In the genomic region with DNA sequence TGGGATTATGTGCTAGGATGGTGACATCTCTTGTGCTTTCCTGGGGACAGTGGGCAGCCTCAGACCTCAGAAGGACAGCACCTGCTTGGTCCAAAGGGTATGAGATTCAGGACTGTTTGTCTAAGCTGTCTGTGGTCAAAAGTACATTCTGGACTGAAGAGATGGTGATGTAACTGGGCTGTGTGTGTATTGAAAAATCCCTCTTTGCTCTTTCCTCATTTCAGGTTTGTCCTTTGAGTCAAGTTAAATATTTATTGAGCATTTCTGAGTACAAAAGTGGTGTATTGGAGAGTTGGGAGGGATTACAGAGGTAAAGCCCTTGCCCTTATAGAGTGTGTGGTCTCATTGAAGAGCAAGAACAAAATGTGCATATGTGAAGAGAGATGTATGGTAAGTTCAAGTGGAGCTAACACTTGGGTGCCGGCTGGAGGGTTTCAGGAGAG, we compare ENCODE assay signal across 1 cellular context.
TF ChIP-seq lines count a peak whose summit lies in the region.

No MANE protein-coding gene starts in this region.

TF ChIP-seq in HepG2, 621 proteins besides CTCF, POLR2A, EP300 and RAD21 (continues in another document):
- peak; percentile 92 for TF ChIP-seq SAP130 (CRISPR knock-in tag; IDR thresholded peaks at IDR 0.05; ENCODE audit: low read depth)
- peak; percentile 97 for TF ChIP-seq PHF21A (CRISPR knock-in tag; IDR thresholded peaks at IDR 0.05)
- TF ChIP-seq IKZF5 (CRISPR knock-in tag; IDR thresholded peaks at IDR 0.05), result peak; percentile 88
- peak; percentile 55 for TF ChIP-seq KMT2B (CRISPR knock-in tag; IDR thresholded peaks at IDR 0.05)
- TF ChIP-seq MXD4 (CRISPR knock-in tag; IDR thresholded peaks at IDR 0.05), result peak; percentile 72
- TF ChIP-seq, protein P1, sequence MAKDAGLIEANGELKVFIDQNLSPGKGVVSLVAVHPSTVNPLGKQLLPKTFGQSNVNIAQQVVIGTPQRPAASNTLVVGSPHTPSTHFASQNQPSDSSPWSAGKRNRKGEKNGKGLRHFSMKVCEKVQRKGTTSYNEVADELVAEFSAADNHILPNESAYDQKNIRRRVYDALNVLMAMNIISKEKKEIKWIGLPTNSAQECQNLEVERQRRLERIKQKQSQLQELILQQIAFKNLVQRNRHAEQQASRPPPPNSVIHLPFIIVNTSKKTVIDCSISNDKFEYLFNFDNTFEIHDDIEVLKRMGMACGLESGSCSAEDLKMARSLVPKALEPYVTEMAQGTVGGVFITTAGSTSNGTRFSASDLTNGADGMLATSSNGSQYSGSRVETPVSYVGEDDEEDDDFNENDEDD (CRISPR knock-in tag; IDR thresholded peaks at IDR 0.05; ENCODE audit: borderline replicate concordance), result peak; percentile 33; the same call in 1 of the 2 replicates
- TF ChIP-seq ZSCAN25 (CRISPR knock-in tag; IDR thresholded peaks at IDR 0.05), result peak; percentile 73; the same call in 1 of the 2 replicates
- TF ChIP-seq, protein P2, sequence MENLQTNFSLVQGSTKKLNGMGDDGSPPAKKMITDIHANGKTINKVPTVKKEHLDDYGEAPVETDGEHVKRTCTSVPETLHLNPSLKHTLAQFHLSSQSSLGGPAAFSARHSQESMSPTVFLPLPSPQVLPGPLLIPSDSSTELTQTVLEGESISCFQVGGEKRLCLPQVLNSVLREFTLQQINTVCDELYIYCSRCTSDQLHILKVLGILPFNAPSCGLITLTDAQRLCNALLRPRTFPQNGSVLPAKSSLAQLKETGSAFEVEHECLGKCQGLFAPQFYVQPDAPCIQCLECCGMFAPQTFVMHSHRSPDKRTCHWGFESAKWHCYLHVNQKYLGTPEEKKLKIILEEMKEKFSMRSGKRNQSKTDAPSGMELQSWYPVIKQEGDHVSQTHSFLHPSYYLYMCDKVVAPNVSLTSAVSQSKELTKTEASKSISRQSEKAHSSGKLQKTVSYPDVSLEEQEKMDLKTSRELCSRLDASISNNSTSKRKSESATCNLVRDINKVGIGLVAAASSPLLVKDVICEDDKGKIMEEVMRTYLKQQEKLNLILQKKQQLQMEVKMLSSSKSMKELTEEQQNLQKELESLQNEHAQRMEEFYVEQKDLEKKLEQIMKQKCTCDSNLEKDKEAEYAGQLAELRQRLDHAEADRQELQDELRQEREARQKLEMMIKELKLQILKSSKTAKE (CRISPR knock-in tag; IDR thresholded peaks at IDR 0.05; ENCODE audit: borderline replicate concordance), result peak; percentile 97
- TF ChIP-seq HIC2 (CRISPR knock-in tag; IDR thresholded peaks at IDR 0.05; ENCODE audit: low read depth), result 0 out of 2 replicates have a peak, but pooled peaks have one; percentile 50
- TF ChIP-seq FOXJ3 (CRISPR knock-in tag; IDR thresholded peaks at IDR 0.05; ENCODE audit: borderline replicate concordance), result peak; percentile 91; the same call in 1 of the 2 replicates
- no peak for TF ChIP-seq PAX8 (CRISPR knock-in tag; IDR thresholded peaks at IDR 0.05; ENCODE audit: borderline replicate concordance)
- peak; percentile 83 for TF ChIP-seq ZNF644 (CRISPR knock-in tag; IDR thresholded peaks at IDR 0.05; ENCODE audit: low read depth)
- 0 out of 2 replicates have a peak, but pooled peaks have one; percentile 32 for TF ChIP-seq TOPORS (CRISPR knock-in tag; IDR thresholded peaks at IDR 0.05)
- TF ChIP-seq YEATS4 (CRISPR knock-in tag; IDR thresholded peaks at IDR 0.05; ENCODE audit: borderline replicate concordance), result peak; percentile 53; the same call in 1 of the 2 replicates
- TF ChIP-seq ZNF777 (CRISPR knock-in tag; IDR thresholded peaks at IDR 0.05), result 0 out of 2 replicates have a peak, but pooled peaks have one; percentile 32
- TF ChIP-seq SOX13 (IDR thresholded peaks at IDR 0.05), result peak; percentile 77
- TF ChIP-seq SOX13 (CRISPR knock-in tag; conservative IDR thresholded peaks at IDR 0.05 in 1 of 2, IDR thresholded peaks at IDR 0.05 in 1 of 2), result peak in 1 of 2 experiments; percentile 94; a peak in 2 of 4 replicates
- no peak for TF ChIP-seq ZNF160 (CRISPR knock-in tag; IDR thresholded peaks at IDR 0.05)
- peak; percentile 68; the same call in 1 of the 2 replicates for TF ChIP-seq KDM1A (CRISPR knock-in tag; IDR thresholded peaks at IDR 0.05)
- peak; percentile 38 to 50; a peak in 3 of 4 replicates for TF ChIP-seq HMGXB4 (CRISPR knock-in tag; IDR thresholded peaks at IDR 0.05; ENCODE audit: borderline replicate concordance in 1 of 2, low read depth in 1 of 2)
- no peak; the same call in 1 of the 2 replicates for TF ChIP-seq ATF7-NPFF (CRISPR knock-in tag; IDR thresholded peaks at IDR 0.05; ENCODE audit: low read depth)
- TF ChIP-seq KAT7 (CRISPR knock-in tag; IDR thresholded peaks at IDR 0.05; ENCODE audit: borderline replicate concordance), result 0 out of 2 replicates have a peak, but pooled peaks have one; percentile 33
- TF ChIP-seq, protein P3, sequence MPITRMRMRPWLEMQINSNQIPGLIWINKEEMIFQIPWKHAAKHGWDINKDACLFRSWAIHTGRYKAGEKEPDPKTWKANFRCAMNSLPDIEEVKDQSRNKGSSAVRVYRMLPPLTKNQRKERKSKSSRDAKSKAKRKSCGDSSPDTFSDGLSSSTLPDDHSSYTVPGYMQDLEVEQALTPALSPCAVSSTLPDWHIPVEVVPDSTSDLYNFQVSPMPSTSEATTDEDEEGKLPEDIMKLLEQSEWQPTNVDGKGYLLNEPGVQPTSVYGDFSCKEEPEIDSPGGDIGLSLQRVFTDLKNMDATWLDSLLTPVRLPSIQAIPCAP (CRISPR knock-in tag; IDR thresholded peaks at IDR 0.05; ENCODE audit: low read depth), result no peak
- TF ChIP-seq, protein P4, sequence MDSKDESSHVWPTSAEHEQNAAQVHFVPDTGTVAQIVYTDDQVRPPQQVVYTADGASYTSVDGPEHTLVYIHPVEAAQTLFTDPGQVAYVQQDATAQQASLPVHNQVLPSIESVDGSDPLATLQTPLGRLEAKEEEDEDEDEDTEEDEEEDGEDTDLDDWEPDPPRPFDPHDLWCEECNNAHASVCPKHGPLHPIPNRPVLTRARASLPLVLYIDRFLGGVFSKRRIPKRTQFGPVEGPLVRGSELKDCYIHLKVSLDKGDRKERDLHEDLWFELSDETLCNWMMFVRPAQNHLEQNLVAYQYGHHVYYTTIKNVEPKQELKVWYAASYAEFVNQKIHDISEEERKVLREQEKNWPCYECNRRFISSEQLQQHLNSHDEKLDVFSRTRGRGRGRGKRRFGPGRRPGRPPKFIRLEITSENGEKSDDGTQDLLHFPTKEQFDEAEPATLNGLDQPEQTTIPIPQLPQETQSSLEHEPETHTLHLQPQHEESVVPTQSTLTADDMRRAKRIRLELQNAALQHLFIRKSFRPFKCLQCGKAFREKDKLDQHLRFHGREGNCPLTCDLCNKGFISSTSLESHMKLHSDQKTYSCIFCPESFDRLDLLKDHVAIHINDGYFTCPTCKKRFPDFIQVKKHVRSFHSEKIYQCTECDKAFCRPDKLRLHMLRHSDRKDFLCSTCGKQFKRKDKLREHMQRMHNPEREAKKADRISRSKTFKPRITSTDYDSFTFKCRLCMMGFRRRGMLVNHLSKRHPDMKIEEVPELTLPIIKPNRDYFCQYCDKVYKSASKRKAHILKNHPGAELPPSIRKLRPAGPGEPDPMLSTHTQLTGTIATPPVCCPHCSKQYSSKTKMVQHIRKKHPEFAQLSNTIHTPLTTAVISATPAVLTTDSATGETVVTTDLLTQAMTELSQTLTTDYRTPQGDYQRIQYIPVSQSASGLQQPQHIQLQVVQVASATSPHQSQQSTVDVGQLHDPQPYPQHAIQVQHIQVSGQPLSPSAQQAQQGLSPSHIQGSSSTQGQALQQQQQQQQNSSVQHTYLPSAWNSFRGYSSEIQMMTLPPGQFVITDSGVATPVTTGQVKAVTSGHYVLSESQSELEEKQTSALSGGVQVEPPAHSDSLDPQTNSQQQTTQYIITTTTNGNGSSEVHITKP (CRISPR knock-in tag; IDR thresholded peaks at IDR 0.05; ENCODE audit: low read depth), result peak; percentile 66; the same call in 1 of the 2 replicates
- peak; percentile 92 for TF ChIP-seq ZNF792 (CRISPR knock-in tag; IDR thresholded peaks at IDR 0.05)
- TF ChIP-seq IKZF4 (CRISPR knock-in tag; IDR thresholded peaks at IDR 0.05; ENCODE audit: borderline replicate concordance, low read depth, not compliant biosample characterization), result no peak
- peak; percentile 89; the same call in 1 of the 2 replicates for TF ChIP-seq ZNF761 (CRISPR knock-in tag; conservative IDR thresholded peaks at IDR 0.05)
- no peak for TF ChIP-seq ZNF253 (CRISPR knock-in tag; IDR thresholded peaks at IDR 0.05; ENCODE audit: borderline replicate concordance)
- TF ChIP-seq HOXA3 (CRISPR knock-in tag; IDR thresholded peaks at IDR 0.05), result peak; percentile 83
- TF ChIP-seq, protein P5, sequence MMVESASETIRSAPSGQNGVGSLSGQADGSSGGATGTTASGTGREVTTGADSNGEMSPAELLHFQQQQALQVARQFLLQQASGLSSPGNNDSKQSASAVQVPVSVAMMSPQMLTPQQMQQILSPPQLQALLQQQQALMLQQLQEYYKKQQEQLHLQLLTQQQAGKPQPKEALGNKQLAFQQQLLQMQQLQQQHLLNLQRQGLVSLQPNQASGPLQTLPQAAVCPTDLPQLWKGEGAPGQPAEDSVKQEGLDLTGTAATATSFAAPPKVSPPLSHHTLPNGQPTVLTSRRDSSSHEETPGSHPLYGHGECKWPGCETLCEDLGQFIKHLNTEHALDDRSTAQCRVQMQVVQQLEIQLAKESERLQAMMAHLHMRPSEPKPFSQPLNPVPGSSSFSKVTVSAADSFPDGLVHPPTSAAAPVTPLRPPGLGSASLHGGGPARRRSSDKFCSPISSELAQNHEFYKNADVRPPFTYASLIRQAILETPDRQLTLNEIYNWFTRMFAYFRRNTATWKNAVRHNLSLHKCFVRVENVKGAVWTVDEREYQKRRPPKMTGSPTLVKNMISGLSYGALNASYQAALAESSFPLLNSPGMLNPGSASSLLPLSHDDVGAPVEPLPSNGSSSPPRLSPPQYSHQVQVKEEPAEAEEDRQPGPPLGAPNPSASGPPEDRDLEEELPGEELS (CRISPR knock-in tag; IDR thresholded peaks at IDR 0.05), result peak; percentile 95
- TF ChIP-seq ZNF567 (CRISPR knock-in tag; IDR thresholded peaks at IDR 0.05; ENCODE audit: borderline replicate concordance), result peak; percentile 83; the same call in 1 of the 2 replicates
- TF ChIP-seq TARDBP (CRISPR knock-in tag; IDR thresholded peaks at IDR 0.05), result peak; percentile 92
- TF ChIP-seq ZNF264 (CRISPR knock-in tag; IDR thresholded peaks at IDR 0.05), result 0 out of 2 replicates have a peak, but pooled peaks have one; percentile 44
- TF ChIP-seq, protein P6, sequence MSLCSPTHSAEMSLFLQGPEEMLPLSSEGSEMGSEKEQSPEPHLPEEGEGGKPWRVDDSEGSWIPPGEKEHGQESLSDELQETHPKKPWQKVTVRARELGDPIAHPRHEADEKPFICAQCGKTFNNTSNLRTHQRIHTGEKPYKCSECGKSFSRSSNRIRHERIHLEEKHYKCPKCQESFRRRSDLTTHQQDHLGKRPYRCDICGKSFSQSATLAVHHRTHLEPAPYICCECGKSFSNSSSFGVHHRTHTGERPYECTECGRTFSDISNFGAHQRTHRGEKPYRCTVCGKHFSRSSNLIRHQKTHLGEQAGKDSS (CRISPR knock-in tag; IDR thresholded peaks at IDR 0.05; ENCODE audit: borderline replicate concordance, low read depth), result peak; percentile 66; the same call in 1 of the 2 replicates
- TF ChIP-seq, protein P7, sequence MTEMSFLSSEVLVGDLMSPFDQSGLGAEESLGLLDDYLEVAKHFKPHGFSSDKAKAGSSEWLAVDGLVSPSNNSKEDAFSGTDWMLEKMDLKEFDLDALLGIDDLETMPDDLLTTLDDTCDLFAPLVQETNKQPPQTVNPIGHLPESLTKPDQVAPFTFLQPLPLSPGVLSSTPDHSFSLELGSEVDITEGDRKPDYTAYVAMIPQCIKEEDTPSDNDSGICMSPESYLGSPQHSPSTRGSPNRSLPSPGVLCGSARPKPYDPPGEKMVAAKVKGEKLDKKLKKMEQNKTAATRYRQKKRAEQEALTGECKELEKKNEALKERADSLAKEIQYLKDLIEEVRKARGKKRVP (CRISPR knock-in tag; IDR thresholded peaks at IDR 0.05), result peak in 1 of 2 experiments; percentile 95; a peak in 2 of 4 replicates
- peak; percentile 96 for TF ChIP-seq SALL1 (CRISPR knock-in tag; IDR thresholded peaks at IDR 0.05)
